ENCODE assay signal across 8 cellular contexts in genomic region chr9:117782931-117783788, GRCh38.
A peak's percentile ranks its signal among the peaks of the same experiment; 100 is the strongest.
DNase-seq lines count a peak whose midpoint lies in the region; ATAC-seq, FAIRE-seq and TF ChIP-seq lines count a peak whose summit lies in the region.

No MANE protein-coding gene starts in this region.

- 20 to 22% methylated on average over 10 of the region's 10 CpGs for WGBS in pancreas, 2 donors
- WGBS in urinary bladder = 21% methylated on average over 10 of the region's 10 CpGs

- H3K36me3 ChIP-seq in Loucy (ENCODE audit: insufficient read depth, low read length) (no peaks in the 10 kb centered on the region), SJSA1 (no peaks in the 10 kb centered on the region), pancreas (no peaks in the 10 kb centered on the region), urinary bladder (ENCODE audit: insufficient read depth) (no peaks in the 10 kb centered on the region)

- H3K79me2 ChIP-seq in Loucy (ENCODE audit: insufficient read depth, low read length) = no peaks in the 10 kb centered on the region

- H3K9me3 ChIP-seq in Loucy (ENCODE audit: insufficient read depth, low read depth, low read length) (no peaks in the 10 kb centered on the region), SJSA1 (replicated peaks) (no peaks in the 10 kb centered on the region), pancreas (no peaks in the 10 kb centered on the region)

- no peak overlapping the region for H3K27ac Mint-ChIP-seq in activated naive CD4-positive, alpha-beta T cell treated with anti-CD3 and anti-CD28 coated beads, Interleukin-2, amount 50 U/mL, for 72 hours
- H3K27ac Mint-ChIP-seq in glutamatergic neuron (ENCODE audit: unreplicated experiment) = no peak overlapping the region

- FAIRE-seq in H54 (lab: Jason Lieb, UNC) (peak; percentile 96), pancreas (lab: Jason Lieb, UNC) (no peak)

- ATAC-seq in activated naive CD4-positive, alpha-beta T cell treated with anti-CD3 and anti-CD28 coated beads, Interleukin-2, amount 50 U/mL, for 72 hours = peak; percentile 73 to 80
- peak; percentile 72 to 96 (median 94) for ATAC-seq in pancreas

- peak overlapping the region; percentile 76 for H3K4me2 ChIP-seq in Loucy (ENCODE audit: low read depth, low read length, poor library complexity, severe bottlenecking)

- no peaks in the 10 kb centered on the region for H3K27me3 ChIP-seq in Loucy (ENCODE audit: insufficient read depth, low read length, poor library complexity, severe bottlenecking)
- H3K27me3 ChIP-seq in SJSA1 (replicated peaks) = no peaks in the 10 kb centered on the region
- no peaks in the 10 kb centered on the region for H3K27me3 ChIP-seq in pancreas

- H3K4me3 ChIP-seq in Loucy (ENCODE audit: low read length, poor library complexity, severe bottlenecking) (peak overlapping the region; percentile 71), SJSA1 (peak overlapping the region; percentile 33), pancreas (peak overlapping the region in 2 of 4 donors; percentile 7 to 33), urinary bladder (ENCODE audit: low read depth, low read length) (peak overlapping the region; percentile 36)

- DNase-seq in GM04504 (ENCODE audit: low read depth) = peak; percentile 72
- DNase-seq in H54 (ENCODE audit: insufficient read length, low spot score) = peak; percentile 56
- peak; percentile 55 to 69 for DNase-seq in SJSA1 (ENCODE audit: low read depth in 1 of 2, low spot score in 2 of 2)
- peak in 1 of 2 donors; percentile 43 for DNase-seq in activated naive CD4-positive, alpha-beta T cell treated with anti-CD3 and anti-CD28 coated beads, Interleukin-2, amount 50 U/mL, for 72 hours (ENCODE audit: low spot score in 2 of 2)
- peak; percentile 85 for DNase-seq in glutamatergic neuron
- peak; percentile 23 to 57 (median 43) for DNase-seq in pancreas

- peak overlapping the region; percentile 24 for H3K9ac ChIP-seq in Loucy (ENCODE audit: low read depth, low read length, poor library complexity, severe bottlenecking)

- peak overlapping the region; percentile 91 for H2AFZ ChIP-seq in Loucy (ENCODE audit: low read length)

- TF ChIP-seq CTCF in Loucy (conservative IDR thresholded peaks at IDR 0.05; ENCODE audit: low read length) (peak; percentile 92), glutamatergic neuron (IDR thresholded peaks at IDR 0.05; ENCODE audit: partially characterized antibody, unreplicated experiment) (peak; percentile 57), pancreas (IDR thresholded peaks at IDR 0.05) (peak in 3 of 4 donors; percentile 30 to 51 (median 40))

- TF ChIP-seq POLR2A in H54 (IDR thresholded peaks at IDR 0.05; ENCODE audit: low read depth, low read length) = no peak

- intact Hi-C loops in pancreas (cut with DNase I) = no loop called here

- H3K27ac ChIP-seq in SJSA1 (no peak overlapping the region), pancreas (no peak overlapping the region), urinary bladder (ENCODE audit: low read depth) (no peak overlapping the region)

- H3K9me2 ChIP-seq in Loucy (replicated peaks; ENCODE audit: low read depth, low read length) = no peaks in the 10 kb centered on the region

- H3K4me1 ChIP-seq in Loucy (ENCODE audit: insufficient read depth, low read length, poor library complexity, severe bottlenecking) = peaks cover 6% of the 10 kb centered on the region
- H3K4me1 ChIP-seq in SJSA1 (replicated peaks) = peaks cover 5% of the 10 kb centered on the region
- H3K4me1 ChIP-seq in pancreas = no peaks in the 10 kb centered on the region
- no peaks in the 10 kb centered on the region for H3K4me1 ChIP-seq in urinary bladder (ENCODE audit: insufficient read depth)

- H3K9me3 Mint-ChIP-seq in activated naive CD4-positive, alpha-beta T cell treated with anti-CD3 and anti-CD28 coated beads, Interleukin-2, amount 50 U/mL, for 72 hours = no peaks in the 10 kb centered on the region
- H3K9me3 Mint-ChIP-seq in glutamatergic neuron (ENCODE audit: unreplicated experiment) = no peaks in the 10 kb centered on the region

- no peaks in the 10 kb centered on the region for H3F3A ChIP-seq in Loucy (ENCODE audit: low read depth)

- peaks cover 1% of the 10 kb centered on the region for H3K27me3 Mint-ChIP-seq in glutamatergic neuron (ENCODE audit: unreplicated experiment)

- peaks cover 18% of the 10 kb centered on the region for H3K4me1 Mint-ChIP-seq in glutamatergic neuron (ENCODE audit: low read depth, unreplicated experiment)

- no peaks in the 10 kb centered on the region for H3K36me3 Mint-ChIP-seq in activated naive CD4-positive, alpha-beta T cell treated with anti-CD3 and anti-CD28 coated beads, Interleukin-2, amount 50 U/mL, for 72 hours
- H3K36me3 Mint-ChIP-seq in glutamatergic neuron (ENCODE audit: unreplicated experiment) = no peaks in the 10 kb centered on the region

- no peak overlapping the region for H3K4me3 Mint-ChIP-seq in glutamatergic neuron (ENCODE audit: unreplicated experiment)

- H4K20me1 ChIP-seq in Loucy (ENCODE audit: insufficient read depth, low read length, poor library complexity, severe bottlenecking) = no peaks in the 10 kb centered on the region

Comparison
In these comparisons a context has a peak if more than half of its experiments do, and no peak if none do; other contexts are left out.
1. CTCF ChIP-seq: peak in every context shown above with its lines; median percentile 92 in Loucy; 57 in glutamatergic neuron; 40 in pancreas.